In genomic region chr19:21581646-21582045, GRCh38 we compare ENCODE assay signal across 12 cellular contexts.
DNase-seq lines count a peak whose midpoint lies in the region; ATAC-seq and TF ChIP-seq lines count a peak whose summit lies in the region.
"Had no signal": no experiment of that assay in that cellular context is flagged by ENCODE, and none has a peak within 500 bp of the region (broad histone marks: within the 10 kb centered on the region; RNA-seq: fewer than 3 reads in every experiment).

No MANE protein-coding gene starts in this region.

- no peak overlapping the region for H3K27ac ChIP-seq in CD8-positive, alpha-beta T cell (ENCODE audit: low read depth, low read length)

- no peaks in the 10 kb centered on the region for H3K36me3 Mint-ChIP-seq in CD8-positive, alpha-beta T cell
- peaks cover 2% of the 10 kb centered on the region for H3K36me3 Mint-ChIP-seq in T-cell
- no peaks in the 10 kb centered on the region for H3K36me3 Mint-ChIP-seq in activated T-cell treated with anti-CD3 and anti-CD28 coated beads, Interleukin-2, amount 50 U/mL, for 4 hours (ENCODE audit: insufficient read depth)
- no peaks in the 10 kb centered on the region for H3K36me3 Mint-ChIP-seq in Calu3 (ENCODE audit: insufficient read depth, unreplicated experiment)

- H3K4me1 ChIP-seq in CD8-positive, alpha-beta T cell (ENCODE audit: insufficient read depth, low read length): peaks cover 41% of the 10 kb centered on the region

- no peaks in the 10 kb centered on the region for H3K9me3 ChIP-seq in CD8-positive, alpha-beta T cell (ENCODE audit: low read length)

- H3K36me3 ChIP-seq in CD8-positive, alpha-beta T cell (ENCODE audit: insufficient read depth, low read length): no peaks in the 10 kb centered on the region

- no peak for TF ChIP-seq CTCF in CD8-positive, alpha-beta T cell (IDR thresholded peaks at IDR 0.05)
- TF ChIP-seq CTCF in Calu3 (IDR thresholded peaks at IDR 0.05; ENCODE audit: unreplicated experiment): no peak

- H3K4me3 Mint-ChIP-seq in CD8-positive, alpha-beta T cell: no peak overlapping the region
- no peak overlapping the region for H3K4me3 Mint-ChIP-seq in T-cell
- H3K4me3 Mint-ChIP-seq in activated T-cell treated with anti-CD3 and anti-CD28 coated beads, Interleukin-2, amount 50 U/mL, for 4 hours: no peak overlapping the region
- H3K4me3 Mint-ChIP-seq in Calu3 (ENCODE audit: low read depth, unreplicated experiment): no peak overlapping the region
- H3K4me3 Mint-ChIP-seq: B cell had no signal

- H3K9me3 Mint-ChIP-seq in CD8-positive, alpha-beta T cell: no peaks in the 10 kb centered on the region
- peaks cover 0 to 30% (median 17%) of the 10 kb centered on the region in 3 donors for H3K9me3 Mint-ChIP-seq in T-cell
- peaks cover 15% of the 10 kb centered on the region for H3K9me3 Mint-ChIP-seq in activated T-cell treated with anti-CD3 and anti-CD28 coated beads, Interleukin-2, amount 50 U/mL, for 4 hours
- peaks cover 4% of the 10 kb centered on the region for H3K9me3 Mint-ChIP-seq in Calu3 (ENCODE audit: low read depth, unreplicated experiment)

- no TSS peak for BruUV-seq in Calu3 (replicated peaks; lab: Mats Ljungman, UMichigan)

- peaks cover 58% of the 10 kb centered on the region for H3K4me1 Mint-ChIP-seq in CD8-positive, alpha-beta T cell (ENCODE audit: low read depth)
- H3K4me1 Mint-ChIP-seq in T-cell (peaks cover 19 to 47% (median 25%) of the 10 kb centered on the region in 3 donors), Calu3 (ENCODE audit: low read depth, unreplicated experiment) (no peaks in the 10 kb centered on the region)
- peaks cover 9% of the 10 kb centered on the region for H3K4me1 Mint-ChIP-seq in activated T-cell treated with anti-CD3 and anti-CD28 coated beads, Interleukin-2, amount 50 U/mL, for 4 hours (ENCODE audit: low read depth)

- H3K4me3 ChIP-seq in CD8-positive, alpha-beta T cell (ENCODE audit: low read depth, low read length): no peak overlapping the region

- CTCF ChIA-PET in CD8-positive, alpha-beta T cell (lab: Charles Lee): no interaction called here
- CTCF ChIA-PET in T-cell (lab: Charles Lee) (no interaction called here), Calu3 (lab: Charles Lee) (no interaction called here)

- H3K27me3 Mint-ChIP-seq in CD8-positive, alpha-beta T cell (ENCODE audit: low read depth): no peaks in the 10 kb centered on the region
- H3K27me3 Mint-ChIP-seq in T-cell: peaks cover 0 to 9% of the 10 kb centered on the region in 2 donors
- peaks cover 5% of the 10 kb centered on the region for H3K27me3 Mint-ChIP-seq in activated T-cell treated with anti-CD3 and anti-CD28 coated beads, Interleukin-2, amount 50 U/mL, for 4 hours (ENCODE audit: low read depth)
- H3K27me3 Mint-ChIP-seq in Calu3 (ENCODE audit: unreplicated experiment): no peaks in the 10 kb centered on the region

- POLR2A ChIA-PET in CD8-positive, alpha-beta T cell (lab: Charles Lee): interaction anchor here (3.8 kb wide), 1 partner anchor 76 kb away, joined by 34 read pairs; the partner anchor contains the start of gene ZNF429
- POLR2A ChIA-PET in T-cell (lab: Charles Lee): no interaction called here

- DNase-seq in DMS53 (lab: John Stamatoyannopoulos, UW) (peak; percentile 13), DMS53 treated with DMSO at 0.1 percent for 48 hours (lab: John Stamatoyannopoulos, UW; ENCODE audit: unreplicated experiment) (no peak), T-cell (no peak), left lobe of liver (ENCODE audit: low spot score) (peak; percentile 21), 8988T (no peak), Calu3 (no peak)
- no peak for DNase-seq in CD8-positive, alpha-beta T cell
- DNase-seq in activated T-cell treated with anti-CD3 and anti-CD28 coated beads, Interleukin-2, amount 50 U/mL, for 4 hours: no peak
- DNase-seq: EL, NCI-H1105, NCI-H1694 treated with DMSO at 0.1 percent for 48 hours had no signal

- ATAC-seq in CD8-positive, alpha-beta T cell: no peak
- no peak for ATAC-seq in T-cell (replicated peaks in 1 of 4)
- no peak for ATAC-seq in left lobe of liver
- ATAC-seq in activated T-cell treated with anti-CD3 and anti-CD28 coated beads, Interleukin-2, amount 50 U/mL, for 4 hours: no peak

- no peaks in the 10 kb centered on the region for H3K27me3 ChIP-seq in CD8-positive, alpha-beta T cell (ENCODE audit: insufficient read depth, low read length)

- intact Hi-C loops in CD8-positive, alpha-beta T cell (cut with DNase I, micrococcal nuclease): loop anchor here in 1 of 2 experiments (2.0 to 10.0 kb wide), 3 partner anchors 75 to 253 kb away; partner anchors contain the start of gene ZNF43
- intact Hi-C loops in Calu3 (cut with micrococcal nuclease; ENCODE audit: unreplicated experiment): no loop called here

- peak overlapping the region; percentile 81 for H3K27ac Mint-ChIP-seq in CD8-positive, alpha-beta T cell
- H3K27ac Mint-ChIP-seq in T-cell (peak overlapping the region; percentile 5 to 60), Calu3 (ENCODE audit: unreplicated experiment) (no peak overlapping the region)
- H3K27ac Mint-ChIP-seq: B cell had no signal

Comparison
In these comparisons a context has a peak if more than half of its experiments do, and no peak if none do; other contexts are left out.
1. DNase-seq: peak in DMS53 (single experiment) and left lobe of liver (single experiment); none in DMS53 treated with DMSO at 0.1 percent for 48 hours (single experiment), CD8-positive, alpha-beta T cell (0 of 7), T-cell (0 of 34), 8988T (single experiment), activated T-cell treated with anti-CD3 and anti-CD28 coated beads, Interleukin-2, amount 50 U/mL, for 4 hours (single experiment) and Calu3 (single experiment).